1 cellular context compared by ENCODE assay signal in the genomic region with DNA sequence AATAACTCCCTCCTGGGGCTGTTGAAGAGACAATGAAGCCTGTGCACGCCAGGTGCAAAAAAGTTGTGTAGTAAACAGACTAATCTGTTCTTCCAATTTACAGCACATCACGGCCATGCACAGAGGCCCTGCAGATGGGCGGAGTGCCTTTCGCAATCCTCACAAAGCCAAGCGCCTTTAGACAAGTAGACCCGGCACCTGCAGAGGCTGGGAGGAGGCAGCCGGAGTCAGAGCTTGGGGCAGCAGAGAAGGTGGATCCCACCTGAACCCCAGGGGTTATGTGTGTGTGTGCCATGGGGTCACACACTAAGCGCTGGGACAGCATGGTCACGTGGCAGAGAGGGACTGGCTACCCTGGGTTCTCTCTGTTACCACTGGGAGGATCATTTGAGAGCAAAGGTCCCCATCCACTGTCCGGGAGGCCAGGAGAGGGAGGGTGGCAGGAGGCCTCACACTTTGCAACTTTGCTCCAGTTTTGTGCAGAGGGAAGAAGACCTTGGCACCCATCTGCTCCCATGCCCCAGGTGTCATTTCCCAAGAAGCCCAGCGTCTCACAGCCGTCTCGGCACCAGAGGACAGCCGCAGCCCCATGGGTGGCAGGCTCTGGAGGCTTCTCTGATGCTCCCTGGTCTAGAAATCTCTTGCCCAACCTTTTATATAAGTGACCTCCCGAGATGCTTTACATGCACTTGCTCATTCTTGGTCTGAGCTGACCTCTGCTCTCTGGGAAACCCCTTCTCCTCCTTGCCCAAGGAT.
TF ChIP-seq lines count a peak whose summit lies in the region.

No MANE protein-coding gene starts in this region.

TF ChIP-seq in H1, 55 proteins besides CTCF, POLR2A, EP300 and RAD21:
- TF ChIP-seq CBX8 (IDR thresholded peaks at IDR 0.05; ENCODE audit: borderline replicate concordance, low read depth, low read length) (no peak), CTBP2 (IDR thresholded peaks at IDR 0.05; ENCODE audit: borderline replicate concordance, insufficient read depth, insufficient read length, low read length) (no peak), TCF12 (IDR thresholded peaks at IDR 0.05; ENCODE audit: low read depth, low read length) (no peak), CHD7 (IDR thresholded peaks at IDR 0.05; ENCODE audit: insufficient replicate concordance, low read length) (no peak), TAF7 (optimal IDR thresholded peaks at IDR 0.05; ENCODE audit: borderline replicate concordance, low read depth, low read length) (no peak), ZNF274 (IDR thresholded peaks at IDR 0.05; ENCODE audit: borderline replicate concordance, extremely low read depth, low read length) (no peak), E2F6 (IDR thresholded peaks at IDR 0.05) (no peak), KDM1A (IDR thresholded peaks at IDR 0.05; ENCODE audit: borderline replicate concordance, low read length) (no peak), TEAD4 (IDR thresholded peaks at IDR 0.05; ENCODE audit: low read depth, low read length) (no peak), MAX (IDR thresholded peaks at IDR 0.05) (no peak), SIX5 (IDR thresholded peaks at IDR 0.05; ENCODE audit: low read depth, low read length) (no peak), RXRA (IDR thresholded peaks at IDR 0.05; ENCODE audit: insufficient read depth, low read depth, low read length) (no peak), JUND (IDR thresholded peaks at IDR 0.05; ENCODE audit: low read length) (no peak), SRF (IDR thresholded peaks at IDR 0.05; ENCODE audit: low read depth, low read length) (no peak), TBP (IDR thresholded peaks at IDR 0.05; ENCODE audit: low read depth, low read length) (no peak), NRF1 (IDR thresholded peaks at IDR 0.05; ENCODE audit: low read depth, low read length) (no peak)
